Comparison of ENCODE assay signal across 33 cellular contexts in genomic region chr1:18470650-18471355, GRCh38. TPM values are rescaled to one million over a fixed set of nuclear protein-coding genes. Genes with fewer than 3 reads are reported as not detected.
DNase-seq lines count a peak whose midpoint lies in the region; ATAC-seq, FAIRE-seq and TF ChIP-seq lines count a peak whose summit lies in the region.
"Had no signal": no experiment of that assay in that cellular context is flagged by ENCODE, and none has a peak within 500 bp of the region (broad histone marks: within the 10 kb centered on the region; RNA-seq: fewer than 3 reads in every experiment).

No MANE protein-coding gene starts in this region.

- H3F3A ChIP-seq in GM23338 (replicated peaks; ENCODE audit: low read depth): no peaks in the 10 kb centered on the region

- no peak for TF ChIP-seq CTCF in GM23338 (conservative IDR thresholded peaks at IDR 0.05; ENCODE audit: low read depth in 2 of 2)
- no peak for TF ChIP-seq CTCF in astrocyte (IDR thresholded peaks at IDR 0.05; ENCODE audit: insufficient read depth, low read depth, low read length)
- no peak for TF ChIP-seq CTCF in endodermal cell (conservative IDR thresholded peaks at IDR 0.05)

- H3K27me3 Mint-ChIP-seq in GM23338 (ENCODE audit: insufficient read depth, low read depth, poor library complexity) (peaks cover 3% of the 10 kb centered on the region), astrocyte (ENCODE audit: low read depth, unreplicated experiment) (peaks cover 51% of the 10 kb centered on the region), endodermal cell (ENCODE audit: insufficient read depth) (peaks cover 2% of the 10 kb centered on the region)
- peaks cover 6 to 27% (median 13%) of the 10 kb centered on the region in 5 donors for H3K27me3 Mint-ChIP-seq in naive thymus-derived CD8-positive, alpha-beta T cell

- H3K9me2 ChIP-seq in GM23338 (ENCODE audit: insufficient read depth): no peaks in the 10 kb centered on the region

- H4K20me1 ChIP-seq in GM23338 (replicated peaks; ENCODE audit: insufficient read depth) (no peaks in the 10 kb centered on the region), astrocyte (ENCODE audit: insufficient read depth, low read length) (no peaks in the 10 kb centered on the region)

- POLR2A ChIA-PET in naive thymus-derived CD8-positive, alpha-beta T cell (lab: Charles Lee): no interaction called here

- H3K4me3 Mint-ChIP-seq in GM23338 (no peak overlapping the region), astrocyte (ENCODE audit: unreplicated experiment) (no peak overlapping the region), endodermal cell (no peak overlapping the region)
- no peak overlapping the region for H3K4me3 Mint-ChIP-seq in naive thymus-derived CD8-positive, alpha-beta T cell
- H3K4me3 Mint-ChIP-seq: CD4-positive, alpha-beta memory T cell; T-cell had no signal

- H3K36me3 ChIP-seq in GM23338 (ENCODE audit: insufficient read depth) (no peaks in the 10 kb centered on the region), astrocyte (ENCODE audit: insufficient read depth, low read length) (no peaks in the 10 kb centered on the region), endodermal cell (ENCODE audit: control insufficient read depth, insufficient read depth, low read length) (no peaks in the 10 kb centered on the region)

- FAIRE-seq in astrocyte (lab: Jason Lieb, UNC): no peak
- FAIRE-seq: A549, GM12891, HTR-8/SVneo had no signal

- H3K4me3 ChIP-seq in GM23338 (no peak overlapping the region), astrocyte (ENCODE audit: insufficient read depth, low read depth, low read length) (no peak overlapping the region), endodermal cell (ENCODE audit: low read length) (no peak overlapping the region)
- H3K4me3 ChIP-seq: A549, PC-9 had no signal

- H3K9me3 Mint-ChIP-seq in GM23338 (no peaks in the 10 kb centered on the region), astrocyte (ENCODE audit: unreplicated experiment) (peaks cover 6% of the 10 kb centered on the region), endodermal cell (peaks cover 7% of the 10 kb centered on the region)
- H3K9me3 Mint-ChIP-seq in naive thymus-derived CD8-positive, alpha-beta T cell: no peaks in the 10 kb centered on the region
- H3K9me3 Mint-ChIP-seq: T-cell had no signal

- ATAC-seq in GM23338 (no peak; the same call in 2 of the 3 replicates), GM21723 (IDR thresholded peaks at IDR 0.05; ENCODE audit: unreplicated experiment) (no peak), HG02938 (IDR thresholded peaks at IDR 0.05; ENCODE audit: unreplicated experiment) (no peak)
- ATAC-seq in naive thymus-derived CD8-positive, alpha-beta T cell: no peak
- ATAC-seq: A549, T-cell had no signal

- no peak overlapping the region for H3K27ac ChIP-seq in GM23338 (ENCODE audit: low read depth)
- H3K27ac ChIP-seq in astrocyte (ENCODE audit: low read depth, low read length): no peak overlapping the region
- no peak overlapping the region for H3K27ac ChIP-seq in endodermal cell (ENCODE audit: low read depth, low read length)
- H3K27ac ChIP-seq: A549, PC-9 had no signal

- H3K79me2 ChIP-seq in GM23338 (replicated peaks; ENCODE audit: insufficient read depth) (no peaks in the 10 kb centered on the region), astrocyte (ENCODE audit: insufficient read depth, low read length) (no peaks in the 10 kb centered on the region)

- no peak overlapping the region for H3K4me2 ChIP-seq in GM23338
- no peak overlapping the region for H3K4me2 ChIP-seq in astrocyte (ENCODE audit: low read length)
- H3K4me2 ChIP-seq: A549, PC-9 had no signal

- H3K27me3 ChIP-seq in GM23338 (ENCODE audit: insufficient read depth): no peaks in the 10 kb centered on the region
- no peaks in the 10 kb centered on the region for H3K27me3 ChIP-seq in astrocyte (ENCODE audit: insufficient read depth, low read length)
- H3K27me3 ChIP-seq in endodermal cell (ENCODE audit: control insufficient read depth, insufficient read depth, low read length, poor library complexity, severe bottlenecking): no peaks in the 10 kb centered on the region

- peak overlapping the region; percentile 66; the same call in 1 of the 2 replicates for H2AFZ ChIP-seq in GM23338
- no peak overlapping the region for H2AFZ ChIP-seq in astrocyte (ENCODE audit: low read depth, low read length)
- H2AFZ ChIP-seq: PC-9 had no signal

- H3K4me1 Mint-ChIP-seq in GM23338 (peaks cover 11% of the 10 kb centered on the region), astrocyte (ENCODE audit: low read depth, unreplicated experiment) (no peaks in the 10 kb centered on the region), endodermal cell (peaks cover 3% of the 10 kb centered on the region)
- H3K4me1 Mint-ChIP-seq in naive thymus-derived CD8-positive, alpha-beta T cell: no peaks in the 10 kb centered on the region
- H3K4me1 Mint-ChIP-seq: CD4-positive, alpha-beta memory T cell; T-cell had no signal

- no peak overlapping the region for H3K9ac ChIP-seq in astrocyte (ENCODE audit: low read length)
- H3K9ac ChIP-seq in endodermal cell (ENCODE audit: extremely low read depth, low read length, poor library complexity, severe bottlenecking): no peak overlapping the region

- H3K4me1 ChIP-seq in GM23338 (ENCODE audit: insufficient read depth): peaks cover 10% of the 10 kb centered on the region
- no peaks in the 10 kb centered on the region for H3K4me1 ChIP-seq in astrocyte (ENCODE audit: insufficient read depth, low read length)
- no peaks in the 10 kb centered on the region for H3K4me1 ChIP-seq in endodermal cell (ENCODE audit: control insufficient read depth, insufficient read depth, low read length)
- H3K4me1 ChIP-seq: A549 had no signal

- 73 to 87% methylated on average over 11 to 13 of the region's 13 CpGs for WGBS in endodermal cell (ENCODE audit: insufficient coverage in 1 of 2, insufficient read length in 1 of 2), 2 experiments

- DNase-seq in GM23338 (ENCODE audit: low spot score) (no peak), NCI-H187 (lab: John Stamatoyannopoulos, UW) (peak; percentile 24 to 54), astrocyte (ENCODE audit: low read depth) (no peak), endodermal cell (peak; percentile 51), AG20443 (ENCODE audit: low spot score) (no peak)
- DNase-seq in naive thymus-derived CD8-positive, alpha-beta T cell: no peak
- DNase-seq: CD4-positive, alpha-beta memory T cell; COR-L47; DMS53; EL; GF-D8; H7; KBM-7; MV-4-11; NCI-H1105 treated with DMSO at 0.1 percent for 48 hours; NCI-H146; NCI-H2029 treated with DMSO at 0.1 percent for 48 hours; NCI-H2227 treated with DMSO at 0.1 percent for 48 hours; NCI-H510A treated with DMSO at 0.1 percent for 48 hours; NCI-H748 treated with DMSO at 0.1 percent for 48 hours; NK-92 treated with Interleukin-12 subunit alpha and Interleukin-12 subunit beta, amount 100 ng/mL, for 24 hours; PC-9; RPMI8226; SHP77; T-cell had no signal

- H3K36me3 Mint-ChIP-seq in GM23338 (ENCODE audit: low read depth): peaks cover 2% of the 10 kb centered on the region; the same call in 1 of the 3 replicates
- H3K36me3 Mint-ChIP-seq in astrocyte (ENCODE audit: low read depth, unreplicated experiment): no peaks in the 10 kb centered on the region
- no peaks in the 10 kb centered on the region for H3K36me3 Mint-ChIP-seq in endodermal cell (ENCODE audit: low read depth)
- H3K36me3 Mint-ChIP-seq in naive thymus-derived CD8-positive, alpha-beta T cell: no peaks in the 10 kb centered on the region
- H3K36me3 Mint-ChIP-seq: CD4-positive, alpha-beta memory T cell; T-cell had no signal

- H3K27ac Mint-ChIP-seq in GM23338 (no peak overlapping the region), astrocyte (ENCODE audit: unreplicated experiment) (peak overlapping the region; percentile 17), endodermal cell (no peak overlapping the region)
- no peak overlapping the region for H3K27ac Mint-ChIP-seq in naive thymus-derived CD8-positive, alpha-beta T cell
- H3K27ac Mint-ChIP-seq: CD4-positive, alpha-beta memory T cell; T-cell had no signal

- H3K9me3 ChIP-seq in astrocyte (ENCODE audit: insufficient read depth, low read depth, low read length): peaks cover 3% of the 10 kb centered on the region
- no peaks in the 10 kb centered on the region for H3K9me3 ChIP-seq in endodermal cell (ENCODE audit: control insufficient read depth, low read length)
- H3K9me3 ChIP-seq: A549 had no signal

TF ChIP-seq in GM23338, 12 proteins besides CTCF, POLR2A, EP300 and RAD21 (continues in another document):
- TF ChIP-seq REST (IDR thresholded peaks at IDR 0.05; ENCODE audit: unreplicated experiment): no peak
- no peak for TF ChIP-seq EZH2 (IDR thresholded peaks at IDR 0.05; ENCODE audit: low read depth, unreplicated experiment)
- TF ChIP-seq STAT1 (IDR thresholded peaks at IDR 0.05; ENCODE audit: unreplicated experiment): no peak

RNA-seq across cellular contexts. Expression of gene KLHDC7A, which starts 9.9 kb away (rescaled TPM):
- total RNA-seq in GM23338 (2014; rRNA removed; shearing (Covaris generic)): 19.9 and 22.4 TPM in 2 replicates
- polyA plus RNA-seq in GM23338 (2016; fragmentation: Nextera tagmentation; extraction: Ambion mirVana): 4.2 and 4.5 TPM in 2 replicates
- total RNA-seq in astrocyte (0.14 and 0.17 TPM in 2 replicates), endodermal cell (1 to 10 TPM; 4.4 to 7.2 TPM)
- 1.1 TPM for polyA plus RNA-seq in endodermal cell (2013, experiment 1 of 2)
- 1.3 TPM for polyA plus RNA-seq in endodermal cell (2013, experiment 2 of 2)
- not detected for total RNA-seq in naive thymus-derived CD8-positive, alpha-beta T cell
- not detected for polyA plus RNA-seq in naive thymus-derived CD8-positive, alpha-beta T cell
- total RNA-seq: CD4-positive, alpha-beta memory T cell; LHCN-M2; MCF 10A; SK-MEL-5; T-cell had no signal
- polyA plus RNA-seq: CD4-positive, alpha-beta memory T cell had no signal

Comparison
In these comparisons a context has a peak if more than half of its experiments do, and no peak if none do; other contexts are left out.
1. DNase-seq: peak in NCI-H187 (2 of 2) and endodermal cell (single experiment); none in GM23338 (single experiment), astrocyte (single experiment), naive thymus-derived CD8-positive, alpha-beta T cell (0 of 10) and AG20443 (single experiment).